1 cellular context compared by ENCODE assay signal in the genomic region with DNA sequence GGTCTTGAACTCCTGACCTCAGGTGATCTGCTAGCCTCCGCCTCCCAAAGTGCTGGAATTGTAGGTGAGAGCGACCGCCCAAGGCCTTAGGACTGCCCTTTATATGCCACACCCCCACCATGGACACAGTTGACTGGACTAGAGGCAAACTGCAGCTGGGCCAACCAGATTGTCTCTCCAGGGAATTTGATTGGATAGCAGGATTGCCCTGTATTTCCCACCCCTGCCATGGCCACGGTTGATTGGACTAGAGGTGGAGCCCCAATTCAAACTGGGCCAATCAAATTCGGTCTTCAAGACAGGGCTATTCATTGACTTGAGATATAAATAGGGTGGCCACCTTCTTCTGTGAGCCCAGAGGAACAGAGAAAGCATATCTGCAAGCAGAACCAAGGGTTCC.
TF ChIP-seq lines count a peak whose summit lies in the region.

No MANE protein-coding gene starts in this region.

TF ChIP-seq in SK-N-SH, 30 proteins besides CTCF, POLR2A, EP300 and RAD21 (continued from another document):
- TF ChIP-seq, protein P1, sequence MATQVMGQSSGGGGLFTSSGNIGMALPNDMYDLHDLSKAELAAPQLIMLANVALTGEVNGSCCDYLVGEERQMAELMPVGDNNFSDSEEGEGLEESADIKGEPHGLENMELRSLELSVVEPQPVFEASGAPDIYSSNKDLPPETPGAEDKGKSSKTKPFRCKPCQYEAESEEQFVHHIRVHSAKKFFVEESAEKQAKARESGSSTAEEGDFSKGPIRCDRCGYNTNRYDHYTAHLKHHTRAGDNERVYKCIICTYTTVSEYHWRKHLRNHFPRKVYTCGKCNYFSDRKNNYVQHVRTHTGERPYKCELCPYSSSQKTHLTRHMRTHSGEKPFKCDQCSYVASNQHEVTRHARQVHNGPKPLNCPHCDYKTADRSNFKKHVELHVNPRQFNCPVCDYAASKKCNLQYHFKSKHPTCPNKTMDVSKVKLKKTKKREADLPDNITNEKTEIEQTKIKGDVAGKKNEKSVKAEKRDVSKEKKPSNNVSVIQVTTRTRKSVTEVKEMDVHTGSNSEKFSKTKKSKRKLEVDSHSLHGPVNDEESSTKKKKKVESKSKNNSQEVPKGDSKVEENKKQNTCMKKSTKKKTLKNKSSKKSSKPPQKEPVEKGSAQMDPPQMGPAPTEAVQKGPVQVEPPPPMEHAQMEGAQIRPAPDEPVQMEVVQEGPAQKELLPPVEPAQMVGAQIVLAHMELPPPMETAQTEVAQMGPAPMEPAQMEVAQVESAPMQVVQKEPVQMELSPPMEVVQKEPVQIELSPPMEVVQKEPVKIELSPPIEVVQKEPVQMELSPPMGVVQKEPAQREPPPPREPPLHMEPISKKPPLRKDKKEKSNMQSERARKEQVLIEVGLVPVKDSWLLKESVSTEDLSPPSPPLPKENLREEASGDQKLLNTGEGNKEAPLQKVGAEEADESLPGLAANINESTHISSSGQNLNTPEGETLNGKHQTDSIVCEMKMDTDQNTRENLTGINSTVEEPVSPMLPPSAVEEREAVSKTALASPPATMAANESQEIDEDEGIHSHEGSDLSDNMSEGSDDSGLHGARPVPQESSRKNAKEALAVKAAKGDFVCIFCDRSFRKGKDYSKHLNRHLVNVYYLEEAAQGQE (IDR thresholded peaks at IDR 0.05; ENCODE audit: low read depth, low read length): no peak
- TF ChIP-seq RCOR1 (IDR thresholded peaks at IDR 0.05; ENCODE audit: low read length) (no peak), YY1 (IDR thresholded peaks at IDR 0.05; ENCODE audit: low read depth) (no peak)
- TF ChIP-seq, protein P2, sequence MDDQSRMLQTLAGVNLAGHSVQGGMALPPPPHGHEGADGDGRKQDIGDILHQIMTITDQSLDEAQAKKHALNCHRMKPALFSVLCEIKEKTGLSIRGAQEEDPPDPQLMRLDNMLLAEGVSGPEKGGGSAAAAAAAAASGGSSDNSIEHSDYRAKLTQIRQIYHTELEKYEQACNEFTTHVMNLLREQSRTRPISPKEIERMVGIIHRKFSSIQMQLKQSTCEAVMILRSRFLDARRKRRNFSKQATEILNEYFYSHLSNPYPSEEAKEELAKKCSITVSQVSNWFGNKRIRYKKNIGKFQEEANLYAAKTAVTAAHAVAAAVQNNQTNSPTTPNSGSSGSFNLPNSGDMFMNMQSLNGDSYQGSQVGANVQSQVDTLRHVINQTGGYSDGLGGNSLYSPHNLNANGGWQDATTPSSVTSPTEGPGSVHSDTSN (IDR thresholded peaks at IDR 0.05): no peak
- TF ChIP-seq, protein P3, sequence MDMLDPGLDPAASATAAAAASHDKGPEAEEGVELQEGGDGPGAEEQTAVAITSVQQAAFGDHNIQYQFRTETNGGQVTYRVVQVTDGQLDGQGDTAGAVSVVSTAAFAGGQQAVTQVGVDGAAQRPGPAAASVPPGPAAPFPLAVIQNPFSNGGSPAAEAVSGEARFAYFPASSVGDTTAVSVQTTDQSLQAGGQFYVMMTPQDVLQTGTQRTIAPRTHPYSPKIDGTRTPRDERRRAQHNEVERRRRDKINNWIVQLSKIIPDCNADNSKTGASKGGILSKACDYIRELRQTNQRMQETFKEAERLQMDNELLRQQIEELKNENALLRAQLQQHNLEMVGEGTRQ (IDR thresholded peaks at IDR 0.05; ENCODE audit: borderline replicate concordance, low read depth, low read length): no peak
